In the genomic region with DNA sequence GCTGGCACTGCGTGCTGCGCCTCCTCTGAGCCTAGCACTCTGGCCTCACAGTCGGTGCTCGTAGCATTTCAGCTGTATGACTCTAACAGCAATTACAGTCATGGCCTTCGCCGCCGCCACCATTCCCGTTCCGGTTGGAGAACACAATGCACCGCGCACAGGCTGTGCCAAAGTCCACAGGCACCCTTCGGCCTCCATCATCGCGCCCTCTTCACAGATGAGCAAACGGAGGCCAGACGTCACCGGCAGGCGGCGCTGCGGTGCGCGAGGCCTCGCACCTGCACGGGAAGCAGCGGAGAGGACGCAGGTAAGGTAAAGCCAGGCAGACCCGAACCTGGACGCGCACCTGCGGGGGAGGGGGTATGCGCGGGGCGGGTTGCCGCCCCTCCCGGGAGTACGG, we compare ENCODE assay signal across 8 cellular contexts.
DNase-seq lines count a peak whose midpoint lies in the region; TF ChIP-seq lines count a peak whose summit lies in the region.

No MANE protein-coding gene starts in this region.

- DNase-seq in GM13976 (ENCODE audit: low spot score), result peak; percentile 61
- DNase-seq in activated CD8-positive, alpha-beta memory T cell treated with anti-CD3 and anti-CD28 coated beads, Interleukin-2, amount 50 U/mL, for 4 hours, result peak; percentile 38
- DNase-seq in germinal center (ENCODE audit: low spot score), result peak; percentile 36
- peak in 2 of 3 donors; percentile 12 to 47 for DNase-seq in stimulated activated CD4-positive, alpha-beta T cell treated with anti-CD3 and anti-CD28 coated beads, TNF-alpha, amount 100 ng/mL, for 1 hour (ENCODE audit: low read depth in 3 of 3, low spot score in 1 of 3)
- no peak for DNase-seq in hippocampal formation (lab: John Stamatoyannopoulos, UW)
- no peak for DNase-seq in NCI-H345 treated with DMSO at 0.1 percent for 48 hours (lab: John Stamatoyannopoulos, UW; ENCODE audit: unreplicated experiment)
- no peak for DNase-seq in anterior cingulate cortex (lab: John Stamatoyannopoulos, UW)
- no peak for DNase-seq in MG63

- in situ Hi-C loops in GM13976 (cut with MboI; ENCODE audit: low sequenced_read_pairs, unreplicated experiment), result no loop called here

- TF ChIP-seq CTCF in GM13976 (IDR thresholded peaks at IDR 0.05; ENCODE audit: borderline replicate concordance, control extremely low read depth, extremely low read depth, insufficient read depth, missing control alignments), result peak; percentile 53

- no peaks in the 10 kb centered on the region for H3K27me3 ChIP-seq in MG63

- no peaks in the 10 kb centered on the region for H3K36me3 ChIP-seq in MG63

- H3K4me3 ChIP-seq in MG63, result no peak overlapping the region

- no peaks in the 10 kb centered on the region for H3K9me3 ChIP-seq in MG63

Comparison
In these comparisons a context has a peak if more than half of its experiments do, and no peak if none do; other contexts are left out.
1. DNase-seq: peak in GM13976 (single experiment), activated CD8-positive, alpha-beta memory T cell treated with anti-CD3 and anti-CD28 coated beads, Interleukin-2, amount 50 U/mL, for 4 hours (single experiment), germinal center (single experiment) and stimulated activated CD4-positive, alpha-beta T cell treated with anti-CD3 and anti-CD28 coated beads, TNF-alpha, amount 100 ng/mL, for 1 hour (2 of 3); none in hippocampal formation (0 of 2), NCI-H345 treated with DMSO at 0.1 percent for 48 hours (single experiment), anterior cingulate cortex (0 of 58) and MG63 (single experiment).